ENCODE assay signal across 3 cellular contexts in genomic region chr13:90382425-90382824, GRCh38.
A peak's percentile ranks its signal among the peaks of the same experiment; 100 is the strongest.
TF ChIP-seq lines count a peak whose summit lies in the region.

No MANE protein-coding gene starts in this region.

TF ChIP-seq in GM23338, 12 proteins besides CTCF, POLR2A, EP300 and RAD21:
- TF ChIP-seq STAT1 (IDR thresholded peaks at IDR 0.05; ENCODE audit: unreplicated experiment) (no peak), CREB1 (CRISPR knock-in tag; IDR thresholded peaks at IDR 0.05; ENCODE audit: low read depth) (no peak), ZNF114 (CRISPR knock-in tag; IDR thresholded peaks at IDR 0.05) (no peak), ZNF331 (CRISPR knock-in tag; IDR thresholded peaks at IDR 0.05; ENCODE audit: low read depth) (no peak)

TF ChIP-seq in IMR-90, 13 proteins besides CTCF, POLR2A, EP300 and RAD21:
- 0 out of 2 replicates have a peak, but pooled peaks have one; percentile 12 for TF ChIP-seq FOS (IDR thresholded peaks at IDR 0.05; ENCODE audit: low read depth, low read length)
- no peak for TF ChIP-seq MAFK (IDR thresholded peaks at IDR 0.05; ENCODE audit: low read depth, low read length)

TF ChIP-seq in endothelial cell of umbilical vein, 7 proteins besides CTCF, POLR2A, EP300 and RAD21 (continued from another document):
- TF ChIP-seq POLR2AphosphoS5 (IDR thresholded peaks at IDR 0.05; ENCODE audit: insufficient read depth, low read depth, low read length): no peak
- no peak for TF ChIP-seq MYC (IDR thresholded peaks at IDR 0.05; ENCODE audit: low read depth, low read length)
- TF ChIP-seq EZH2 (IDR thresholded peaks at IDR 0.05; ENCODE audit: borderline replicate concordance, low read depth, low read length, severe bottlenecking): no peak
- TF ChIP-seq FOS (IDR thresholded peaks at IDR 0.05; ENCODE audit: borderline replicate concordance, insufficient read depth, low read length): no peak
- TF ChIP-seq GATA2 (IDR thresholded peaks at IDR 0.05; ENCODE audit: insufficient read depth, insufficient read length, low read depth, low read length): no peak
- no peak for TF ChIP-seq MAX (IDR thresholded peaks at IDR 0.05; ENCODE audit: insufficient read depth, insufficient read length)
TF ChIP-seq in endothelial cell of umbilical vein: peak in this region for 1.
